ENCODE assay signal across 9 cellular contexts in the genomic region with DNA sequence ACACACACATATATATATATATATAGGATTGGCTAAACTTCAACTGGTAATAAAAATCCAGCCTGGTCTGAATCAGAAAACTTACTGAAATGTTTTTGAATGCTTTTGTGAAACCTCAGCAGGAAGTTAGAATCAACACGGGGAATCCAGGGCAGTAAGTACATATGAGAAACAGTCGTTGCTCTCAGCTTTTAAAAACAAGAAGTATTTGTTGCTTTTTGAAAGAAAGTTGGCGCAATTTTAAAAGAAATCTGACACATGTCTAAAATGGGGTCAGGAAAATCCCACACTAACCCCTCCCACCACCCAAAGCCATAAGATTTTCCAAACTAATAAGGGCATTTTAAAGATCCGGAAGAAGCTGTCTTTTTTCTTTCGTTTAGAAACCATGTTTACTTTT. TPM values are rescaled to one million over a fixed set of nuclear protein-coding genes. Genes with fewer than 3 reads are reported as not detected.
DNase-seq lines count a peak whose midpoint lies in the region; ATAC-seq, FAIRE-seq and TF ChIP-seq lines count a peak whose summit lies in the region.
"Had no signal": no experiment of that assay in that cellular context is flagged by ENCODE, and none has a peak within 500 bp of the region (broad histone marks: within the 10 kb centered on the region; RNA-seq: fewer than 3 reads in every experiment).

No MANE protein-coding gene starts in this region.

- H3K36me3 ChIP-seq in GM06990 (ENCODE audit: control insufficient read depth, insufficient read depth, low read length) (no peaks in the 10 kb centered on the region), bronchial epithelial cell (ENCODE audit: control insufficient read depth, insufficient read depth, low read length) (no peaks in the 10 kb centered on the region), parathyroid adenoma (ENCODE audit: control insufficient read depth, insufficient read depth, low read length) (no peaks in the 10 kb centered on the region)

- no peak overlapping the region for H2AFZ ChIP-seq in parathyroid adenoma

- no peak for TF ChIP-seq CTCF in GM06990 (IDR thresholded peaks at IDR 0.05; ENCODE audit: insufficient read depth, low read length, poor library complexity, severe bottlenecking)
- no peak for TF ChIP-seq CTCF in bronchial epithelial cell (IDR thresholded peaks at IDR 0.05; ENCODE audit: insufficient read depth, low read length, severe bottlenecking)
- no peak for TF ChIP-seq CTCF in parathyroid adenoma (IDR thresholded peaks at IDR 0.05)
- no peak for TF ChIP-seq CTCF in Calu3 (IDR thresholded peaks at IDR 0.05; ENCODE audit: unreplicated experiment)

- intact Hi-C loops in Calu3 (cut with micrococcal nuclease; ENCODE audit: unreplicated experiment) = no loop called here

- FAIRE-seq in bronchial epithelial cell (lab: Jason Lieb, UNC) = no peak

- no peaks in the 10 kb centered on the region for H3K9me3 Mint-ChIP-seq in Calu3 (ENCODE audit: low read depth, unreplicated experiment)

- no peak overlapping the region for H3K27ac Mint-ChIP-seq in Calu3 (ENCODE audit: unreplicated experiment)

- H3K27me3 Mint-ChIP-seq in Calu3 (ENCODE audit: unreplicated experiment) = no peaks in the 10 kb centered on the region

- no peak overlapping the region for H3K27ac ChIP-seq in parathyroid adenoma

- H3K4me1 ChIP-seq in parathyroid adenoma = no peaks in the 10 kb centered on the region

- H3K79me2 ChIP-seq in parathyroid adenoma = no peaks in the 10 kb centered on the region

- ATAC-seq in HG03354 (IDR thresholded peaks at IDR 0.05; ENCODE audit: poor library complexity, severe bottlenecking, unreplicated experiment) = peak; percentile 46
- no peak for ATAC-seq in GM19452 (IDR thresholded peaks at IDR 0.05; ENCODE audit: unreplicated experiment)

- peak overlapping the region; percentile 51 for H3K4me2 ChIP-seq in parathyroid adenoma (ENCODE audit: low read length)

- no peaks in the 10 kb centered on the region for H3K4me1 Mint-ChIP-seq in Calu3 (ENCODE audit: low read depth, unreplicated experiment)

- no peak overlapping the region for H3K4me3 Mint-ChIP-seq in Calu3 (ENCODE audit: low read depth, unreplicated experiment)

- H3K36me3 Mint-ChIP-seq in Calu3 (ENCODE audit: insufficient read depth, unreplicated experiment) = no peaks in the 10 kb centered on the region

- H3K27me3 ChIP-seq in GM06990 (replicated peaks; ENCODE audit: control insufficient read depth, insufficient read depth, low read length) = no peaks in the 10 kb centered on the region
- no peaks in the 10 kb centered on the region for H3K27me3 ChIP-seq in bronchial epithelial cell (ENCODE audit: control insufficient read depth, insufficient read depth, low read length)
- no peaks in the 10 kb centered on the region for H3K27me3 ChIP-seq in parathyroid adenoma (ENCODE audit: control insufficient read depth, insufficient read depth, low read length)

- DNase-seq in GM06990 (ENCODE audit: extremely low read depth, insufficient read length) = no peak
- peak; percentile 32 for DNase-seq in bronchial epithelial cell (ENCODE audit: low read depth)
- DNase-seq in DMS53 (lab: John Stamatoyannopoulos, UW) = no peak
- no peak for DNase-seq in NCI-H446 (lab: John Stamatoyannopoulos, UW)
- DNase-seq in Calu3 = no peak
- DNase-seq: NCI-H226 had no signal

- no TSS peak for BruUV-seq in Calu3 (replicated peaks; lab: Mats Ljungman, UMichigan)

- no peak overlapping the region for H3K9ac ChIP-seq in parathyroid adenoma

- H3K9me3 ChIP-seq in parathyroid adenoma (ENCODE audit: control insufficient read depth, low read length) = no peaks in the 10 kb centered on the region

- H3K4me3 ChIP-seq in GM06990 (replicated peaks; ENCODE audit: low read depth, low read length) = peak overlapping the region; percentile 33
- H3K4me3 ChIP-seq in bronchial epithelial cell (ENCODE audit: low read depth, low read length) = no peak overlapping the region
- H3K4me3 ChIP-seq in parathyroid adenoma (ENCODE audit: low read depth, low read length) = no peak overlapping the region

- CTCF ChIA-PET in Calu3 (lab: Charles Lee) = no interaction called here

RNA-seq across cellular contexts. Expression of a gene that starts 11.5 kb away (rescaled TPM):
- not detected in 2 replicates for total RNA-seq in bronchial epithelial cell
- total RNA-seq in Calu3 (2022) = 0.26 TPM in 1 of 2 replicates, not detected in the other

RNA-seq across cellular contexts. Expression of a gene that starts 30.4 kb away (rescaled TPM):
- total RNA-seq in bronchial epithelial cell (25.0 and 51.6 TPM in 2 replicates), Calu3 (2022) (13.2 and 15.5 TPM in 2 replicates)
